ENCODE assay signal across 21 cellular contexts in the genomic region with DNA sequence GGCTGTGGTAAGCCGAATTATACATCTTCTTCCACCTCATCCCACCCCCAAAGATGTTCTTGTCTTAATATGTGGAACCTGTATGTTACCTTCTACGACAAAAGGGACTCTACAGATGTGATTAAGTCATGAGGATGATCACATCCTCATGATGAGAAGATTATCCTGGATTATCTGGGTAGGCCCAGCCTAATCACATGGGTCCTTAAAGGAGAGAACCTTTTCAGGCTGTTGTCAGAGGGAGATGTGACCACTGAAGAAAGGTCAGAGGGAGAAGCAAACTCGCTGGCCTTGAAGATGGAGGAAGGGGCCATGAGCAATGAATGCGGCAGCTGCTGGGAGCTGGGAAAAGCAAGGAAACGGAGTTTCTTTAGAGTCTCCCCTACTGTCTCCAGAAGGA. TPM values are rescaled to one million over a fixed set of nuclear protein-coding genes. Genes with fewer than 3 reads are reported as not detected.
DNase-seq lines count a peak whose midpoint lies in the region; ATAC-seq, FAIRE-seq and TF ChIP-seq lines count a peak whose summit lies in the region.
"Had no signal": no experiment of that assay in that cellular context is flagged by ENCODE, and none has a peak within 500 bp of the region (broad histone marks: within the 10 kb centered on the region; RNA-seq: fewer than 3 reads in every experiment).

No MANE protein-coding gene starts in this region.

- no peak for ATAC-seq in GM23338
- no peak for ATAC-seq in K562
- ATAC-seq in effector memory CD8-positive, alpha-beta T cell (replicated peaks) = no peak
- no peak for ATAC-seq in GM19395 (IDR thresholded peaks at IDR 0.05; ENCODE audit: unreplicated experiment)

- in situ Hi-C loops in K562 (cut with MboI) = no loop called here

- H3K4me1 ChIP-seq in GM23338 (ENCODE audit: insufficient read depth) (peaks cover 7% of the 10 kb centered on the region; the same call in 1 of the 2 replicates), K562 (replicated peaks in 1 of 2; ENCODE audit: control insufficient read depth in 2 of 2, insufficient read depth in 2 of 2, low read length in 2 of 2) (peaks cover 18 to 32% of the 10 kb centered on the region in 2 experiments; a peak in 4 of 5 replicates)
- H3K4me1 ChIP-seq: Caco-2 had no signal

- H3K27ac ChIP-seq in GM23338 (ENCODE audit: low read depth) = no peak overlapping the region
- no peak overlapping the region for H3K27ac ChIP-seq in K562 (ENCODE audit: extremely low read depth, low read depth, low read length)

- no peak overlapping the region for H3K4me3 ChIP-seq in GM23338
- no peak overlapping the region for H3K4me3 ChIP-seq in K562

- TF ChIP-seq EP300 in K562 (IDR thresholded peaks at IDR 0.05; ENCODE audit: low read length) = no peak

- CTCF ChIA-PET in K562 (lab: Yijun Ruan, JAX; ENCODE audit: low intra/inter-chr PET ratio) = no interaction called here

- peaks cover 4% of the 10 kb centered on the region; the same call in 1 of the 2 replicates for H3K9me2 ChIP-seq in GM23338 (ENCODE audit: insufficient read depth)

- H3K9me1 ChIP-seq in K562 (ENCODE audit: control insufficient read depth, insufficient read depth, low read length) = no peaks in the 10 kb centered on the region

- H4K20me1 ChIP-seq in GM23338 (replicated peaks; ENCODE audit: insufficient read depth) (no peaks in the 10 kb centered on the region), K562 (replicated peaks; ENCODE audit: control insufficient read depth, insufficient read depth, low read length) (no peaks in the 10 kb centered on the region)

- H3K36me3 ChIP-seq in GM23338 (ENCODE audit: insufficient read depth) (no peaks in the 10 kb centered on the region), K562 (ENCODE audit: control insufficient read depth, insufficient read depth, low read length) (no peaks in the 10 kb centered on the region)

- no peaks in the 10 kb centered on the region for H3K9me3 ChIP-seq in K562 (replicated peaks; ENCODE audit: control insufficient read depth, insufficient read depth, low read depth, low read length)
- H3K9me3 ChIP-seq: Caco-2 had no signal

- H3K79me2 ChIP-seq in GM23338 (replicated peaks; ENCODE audit: insufficient read depth) (no peaks in the 10 kb centered on the region), K562 (ENCODE audit: control insufficient read depth, insufficient read depth, low read length) (no peaks in the 10 kb centered on the region)

- no peak for TF ChIP-seq POLR2A in K562 (conservative IDR thresholded peaks at IDR 0.05)

- H3K4me2 ChIP-seq in GM23338 = no peak overlapping the region
- H3K4me2 ChIP-seq in K562 (ENCODE audit: insufficient read depth, low read length) = no peak overlapping the region

- H2AFZ ChIP-seq in GM23338 (peak overlapping the region; percentile 20), K562 (ENCODE audit: low read depth, low read length) (peak overlapping the region; percentile 6; the same call in 1 of the 2 replicates)

- TF ChIP-seq RAD21 in K562 (CRISPR knock-in tag; conservative IDR thresholded peaks at IDR 0.05 in 1 of 2, IDR thresholded peaks at IDR 0.05 in 1 of 2) = no peak

- no peak overlapping the region for H3K4me3 Mint-ChIP-seq in GM23338
- no peak overlapping the region for H3K4me3 Mint-ChIP-seq in effector memory CD8-positive, alpha-beta T cell
- H3K4me3 Mint-ChIP-seq: CD4-positive, alpha-beta memory T cell had no signal

- no peaks in the 10 kb centered on the region for H3F3A ChIP-seq in GM23338 (replicated peaks; ENCODE audit: low read depth)

- no peak overlapping the region for H3K27ac Mint-ChIP-seq in GM23338
- H3K27ac Mint-ChIP-seq in effector memory CD8-positive, alpha-beta T cell = no peak overlapping the region
- H3K27ac Mint-ChIP-seq: CD4-positive, alpha-beta memory T cell had no signal

- POLR2A ChIA-PET in K562 (lab: Yijun Ruan, JAX) = interaction anchor here (0.9 kb wide), 1 partner anchor 13 kb away, joined by 3 read pairs; the partner anchor contains the start of gene SCG3

- TF ChIP-seq CTCF in GM23338 (conservative IDR thresholded peaks at IDR 0.05; ENCODE audit: low read depth in 2 of 2) (no peak), K562 (IDR thresholded peaks at IDR 0.05 in 2 of 3, conservative IDR thresholded peaks at IDR 0.05 in 1 of 3; ENCODE audit: insufficient read depth in 2 of 3, low read depth in 1 of 3, low read length in 3 of 3) (no peak)

- intact Hi-C loops in K562 (cut with micrococcal nuclease) = no loop called here

- H3K36me3 Mint-ChIP-seq in GM23338 (ENCODE audit: low read depth) = no peaks in the 10 kb centered on the region
- H3K36me3 Mint-ChIP-seq in effector memory CD8-positive, alpha-beta T cell (ENCODE audit: insufficient read depth) = peaks cover 3% of the 10 kb centered on the region
- H3K36me3 Mint-ChIP-seq: CD4-positive, alpha-beta memory T cell had no signal

- WGBS in K562 (ENCODE audit: insufficient coverage, low coverage, missing lambda C conversion rate) = 56% methylated on average over 5 of the region's 5 CpGs

- no TSS peak for BruUV-seq in K562 (replicated peaks; lab: Mats Ljungman, UMichigan)

- H3K27me3 Mint-ChIP-seq in GM23338 (ENCODE audit: insufficient read depth, low read depth, poor library complexity) = peaks cover 2% of the 10 kb centered on the region
- H3K27me3 Mint-ChIP-seq in effector memory CD8-positive, alpha-beta T cell = peaks cover 32 to 49% of the 10 kb centered on the region in 2 donors

- FAIRE-seq in K562 (lab: Jason Lieb, UNC) = no peak
- FAIRE-seq: GM12891, GM18507 had no signal

- H3K9ac ChIP-seq in K562 (ENCODE audit: insufficient read depth in 1 of 2, low read depth in 2 of 2, low read length in 2 of 2) = no peak overlapping the region

- no peak for DNase-seq in GM23338 (ENCODE audit: low spot score)
- DNase-seq in NCI-H82 (lab: John Stamatoyannopoulos, UW) = peak; percentile 94
- no peak for DNase-seq in K562 (ENCODE audit: extremely low read depth in 1 of 4, low spot score in 3 of 4)
- no peak for DNase-seq in HT-29 (ENCODE audit: low spot score)
- no peak for DNase-seq in medulla oblongata (ENCODE audit: extremely low spot score)
- no peak for DNase-seq in effector memory CD8-positive, alpha-beta T cell
- DNase-seq: C1 segment of cervical spinal cord; Caco-2; CD4-positive, alpha-beta memory T cell; DMS53; DMS79 treated with DMSO at 0.1 percent for 48 hours; GF-D8; GOT3; H7; HCEC 1CT had no signal

- H3K9me3 Mint-ChIP-seq in GM23338 = no peaks in the 10 kb centered on the region
- H3K9me3 Mint-ChIP-seq in effector memory CD8-positive, alpha-beta T cell = no peaks in the 10 kb centered on the region
- H3K9me3 Mint-ChIP-seq: CD4-positive, alpha-beta memory T cell had no signal

- no peaks in the 10 kb centered on the region for H3K27me3 ChIP-seq in GM23338 (ENCODE audit: insufficient read depth)
- H3K27me3 ChIP-seq in K562 (ENCODE audit: control insufficient read depth in 2 of 2, insufficient read depth in 2 of 2, low read length in 2 of 2) = no peaks in the 10 kb centered on the region

- H3K4me1 Mint-ChIP-seq in GM23338 = peaks cover 14% of the 10 kb centered on the region
- no peaks in the 10 kb centered on the region for H3K4me1 Mint-ChIP-seq in effector memory CD8-positive, alpha-beta T cell (ENCODE audit: low read depth in 2 of 2)

RNA-seq across cellular contexts. Expression of gene SCG3, which starts 12.9 kb away (rescaled TPM):
- total RNA-seq in GM23338 (2014; rRNA removed; shearing (Covaris generic)) = 44.2 and 46.2 TPM in 2 replicates
- 83.9 and 99.5 TPM in 2 replicates for polyA plus RNA-seq in GM23338 (2016; fragmentation: Nextera tagmentation; extraction: Ambion mirVana)
- 8.5 and 27.4 TPM in 2 replicates for total RNA-seq in K562 (2011; cell fraction: chromatin; rRNA removed; ENCODE audit: low replicate concordance)
- total RNA-seq in K562 (2011; cell fraction: nucleolus; rRNA removed) = 9.9 and 11.3 TPM in 2 replicates
- total RNA-seq in K562 (2011; cell fraction: nucleoplasm; rRNA removed) = 19.9 and 30.9 TPM in 2 replicates
- total RNA-seq in K562 (2014; rRNA removed) = 14.9 and 17.4 TPM in 2 replicates
- total RNA-seq in K562 (2014; rRNA removed; fragmentation: Illumina TruSeq; extraction: Trizol) = 32.2 and 42.1 TPM in 2 replicates
- 41.5 and 43.8 TPM in 2 replicates for total RNA-seq in K562 (2015; rRNA removed; fragmentation: Illumina TruSeq; extraction: Trizol)
- total RNA-seq in K562 (2021) = 19.5 and 21.0 TPM in 2 replicates
- 4.2 and 22.7 TPM in 2 replicates for polyA plus RNA-seq in K562 (2011; rRNA removed)
- 2.1 and 3.3 TPM in 2 replicates for polyA plus RNA-seq in K562 (2011; cell fraction: cytosol; rRNA removed)
- 1.4 and 4.3 TPM in 2 replicates for polyA plus RNA-seq in K562 (2011; cell fraction: nucleus; rRNA removed)
- 22.5 and 23.7 TPM in 2 replicates for polyA plus RNA-seq in K562 (2012)
- 23.3 and 28.5 TPM in 2 replicates for polyA plus RNA-seq in K562 (2014; fragmentation: Illumina TruSeq; extraction: Trizol)
- polyA plus RNA-seq in K562 (2014; fragmentation: Nextera tagmentation; extraction: Ambion mirVana) = 10 to 100 TPM; 13.0 to 17.8 TPM
- polyA plus RNA-seq in K562 (2014; rRNA removed) = 11.3 and 14.1 TPM in 2 replicates
- 11.9 and 42.1 TPM in 2 replicates for polyA minus RNA-seq in K562 (2011; rRNA and poly(A)+ RNA removed)
- 4.8 and 22.5 TPM in 2 replicates for polyA minus RNA-seq in K562 (2011; cell fraction: cytosol; rRNA and poly(A)+ RNA removed)
- 3.0 and 5.7 TPM in 2 replicates for polyA minus RNA-seq in K562 (2011; cell fraction: nucleus; rRNA and poly(A)+ RNA removed)
- not detected in 2 replicates for total RNA-seq in HT-29 (2014; rRNA removed; shearing (Covaris generic))
- total RNA-seq: A172; Caco-2; CD4-positive, alpha-beta memory T cell; G401 had no signal
- polyA plus RNA-seq: BJ; CD4-positive, alpha-beta memory T cell had no signal

RNA-seq across cellular contexts. Expression of gene DMXL2, which starts 45.9 kb away (rescaled TPM):
- total RNA-seq in GM23338 (2014; rRNA removed; shearing (Covaris generic)) = 21.6 and 61.1 TPM in 2 replicates
- polyA plus RNA-seq in GM23338 (2016; fragmentation: Nextera tagmentation; extraction: Ambion mirVana) (5.2 and 6.1 TPM in 2 replicates), K562 (2011; rRNA removed) (29.1 and 57.7 TPM in 2 replicates), K562 (2014; fragmentation: Illumina TruSeq; extraction: Trizol) (36.6 and 43.6 TPM in 2 replicates), K562 (2014; fragmentation: Nextera tagmentation; extraction: Ambion mirVana) (10 to 100 TPM in 1 of 2 experiments, 1 to 10 TPM in 1; 9.3 to 16.2 TPM), K562 (2014; rRNA removed) (25.2 and 26.8 TPM in 2 replicates)
- total RNA-seq in K562 (2011; cell fraction: chromatin; rRNA removed; ENCODE audit: low replicate concordance) = 77.2 and 279 TPM in 2 replicates
- total RNA-seq in K562 (2011; cell fraction: nucleolus; rRNA removed) = 32.7 and 55.5 TPM in 2 replicates
- total RNA-seq in K562 (2011; cell fraction: nucleoplasm; rRNA removed) = 96.4 and 108 TPM in 2 replicates
- total RNA-seq in K562 (2014; rRNA removed) (19.1 and 21.4 TPM in 2 replicates), K562 (2014; rRNA removed; fragmentation: Illumina TruSeq; extraction: Trizol) (47.7 and 51.7 TPM in 2 replicates), K562 (2015; rRNA removed; fragmentation: Illumina TruSeq; extraction: Trizol) (46.6 and 52.6 TPM in 2 replicates), K562 (2021) (27.2 and 30.7 TPM in 2 replicates)
- 10.3 and 11.5 TPM in 2 replicates for polyA plus RNA-seq in K562 (2011; cell fraction: cytosol; rRNA removed)
- polyA plus RNA-seq in K562 (2011; cell fraction: nucleus; rRNA removed) = 89.0 and 105 TPM in 2 replicates
- polyA plus RNA-seq in K562 (2012) = 33.2 and 71.4 TPM in 2 replicates
- 39.8 and 45.9 TPM in 2 replicates for polyA minus RNA-seq in K562 (2011; rRNA and poly(A)+ RNA removed)
- 8.6 and 15.8 TPM in 2 replicates for polyA minus RNA-seq in K562 (2011; cell fraction: cytosol; rRNA and poly(A)+ RNA removed)
- 45.1 and 48.7 TPM in 2 replicates for polyA minus RNA-seq in K562 (2011; cell fraction: nucleus; rRNA and poly(A)+ RNA removed)
- total RNA-seq in HT-29 (2014; rRNA removed; shearing (Covaris generic)) = 9.9 and 13.1 TPM in 2 replicates
